Comparison of ENCODE assay signal across 25 cellular contexts in the genomic region with DNA sequence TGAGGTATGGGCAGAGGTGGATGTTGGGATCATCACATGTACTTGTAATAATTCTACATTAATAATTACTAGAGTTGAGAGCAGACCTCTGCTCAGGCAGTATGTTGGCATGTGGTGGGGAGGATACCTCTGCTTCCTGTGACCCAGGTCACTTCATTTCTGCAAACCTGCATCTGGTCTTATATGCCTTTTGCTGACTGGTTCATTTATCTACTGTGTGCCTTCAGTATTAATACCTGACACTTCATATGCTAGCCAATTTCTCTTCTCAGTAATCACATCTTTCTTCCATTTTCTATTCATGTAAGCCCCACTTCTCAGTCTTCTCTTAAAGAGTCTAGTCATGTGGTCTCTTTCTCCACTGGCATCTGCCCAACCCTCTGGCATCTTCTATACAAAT. TPM values are rescaled to one million over a fixed set of nuclear protein-coding genes. Genes with fewer than 3 reads are reported as not detected.
DNase-seq lines count a peak whose midpoint lies in the region; ATAC-seq, FAIRE-seq and TF ChIP-seq lines count a peak whose summit lies in the region.
"Had no signal": no experiment of that assay in that cellular context is flagged by ENCODE, and none has a peak within 500 bp of the region (broad histone marks: within the 10 kb centered on the region; RNA-seq: fewer than 3 reads in every experiment).

No MANE protein-coding gene starts in this region.

- FAIRE-seq in HepG2 (lab: Jason Lieb, UNC) (no peak), K562 (lab: Jason Lieb, UNC) (no peak)
- FAIRE-seq: GM12878, GM12892, GM19239 had no signal

- TF ChIP-seq RAD21 in HepG2 (CRISPR knock-in tag; IDR thresholded peaks at IDR 0.05) (no peak), K562 (CRISPR knock-in tag; conservative IDR thresholded peaks at IDR 0.05 in 1 of 2, IDR thresholded peaks at IDR 0.05 in 1 of 2) (no peak)

- POLR2A ChIA-PET in HepG2 (lab: Yijun Ruan, JAX): no interaction called here
- POLR2A ChIA-PET in K562 (lab: Yijun Ruan, JAX): interaction anchor here (0.6 kb wide), 1 partner anchor 548 kb away, joined by 4 read pairs; no protein-coding TSS in a partner anchor

- intact Hi-C loops in HepG2 (cut with micrococcal nuclease; ENCODE audit: unreplicated experiment): no loop called here
- intact Hi-C loops in right lobe of liver (cut with DNase I): no loop called here
- intact Hi-C loops in K562 (cut with micrococcal nuclease): no loop called here

- TF ChIP-seq POLR2A in HepG2 (IDR thresholded peaks at IDR 0.05; ENCODE audit: insufficient read depth in 1 of 2, low read depth in 2 of 2, low read length in 2 of 2): no peak
- TF ChIP-seq POLR2A in right lobe of liver (IDR thresholded peaks at IDR 0.05): no peak
- TF ChIP-seq POLR2A in K562 (conservative IDR thresholded peaks at IDR 0.05): no peak

- H2AFZ ChIP-seq in HepG2 (ENCODE audit: low read length) (no peak overlapping the region), K562 (ENCODE audit: low read depth, low read length) (no peak overlapping the region)

- H3K4me3 ChIP-seq in HepG2 (replicated peaks in 1 of 3; ENCODE audit: insufficient read depth in 1 of 3, low read depth in 2 of 3, low read length in 3 of 3) (no peak overlapping the region), right lobe of liver (no peak overlapping the region), K562 (no peak overlapping the region), foreskin fibroblast (ENCODE audit: low read depth in 1 of 2, low read length in 2 of 2) (no peak overlapping the region)
- H3K4me3 ChIP-seq: BLaER1, GM12878 had no signal

- no TSS peak for BruUV-seq in HepG2 (replicated peaks; lab: Mats Ljungman, UMichigan)
- no TSS peak for BruUV-seq in K562 (replicated peaks; lab: Mats Ljungman, UMichigan)

- peaks cover 1 to 18% of the 10 kb centered on the region in 2 experiments; a peak in 3 of 5 replicates for H3K27me3 ChIP-seq in HepG2 (ENCODE audit: control insufficient read depth in 1 of 2, insufficient read depth in 2 of 2, low read length in 2 of 2)
- H3K27me3 ChIP-seq in right lobe of liver: no peaks in the 10 kb centered on the region
- peaks cover 13 to 26% of the 10 kb centered on the region in 2 experiments for H3K27me3 ChIP-seq in K562 (ENCODE audit: control insufficient read depth in 2 of 2, insufficient read depth in 2 of 2, low read length in 2 of 2)
- H3K27me3 ChIP-seq: BE2C, BLaER1 had no signal

- H3K79me2 ChIP-seq in HepG2 (ENCODE audit: insufficient read depth, low read length) (no peaks in the 10 kb centered on the region), K562 (ENCODE audit: control insufficient read depth, insufficient read depth, low read length) (no peaks in the 10 kb centered on the region)

- CTCF ChIA-PET in HepG2 (lab: Yijun Ruan, JAX; ENCODE audit: low intra/inter-chr PET ratio, low total read pairs): no interaction called here
- CTCF ChIA-PET in K562 (lab: Yijun Ruan, JAX; ENCODE audit: low intra/inter-chr PET ratio): no interaction called here

- no peaks in the 10 kb centered on the region for H3K9me1 ChIP-seq in K562 (ENCODE audit: control insufficient read depth, insufficient read depth, low read length)

- H3K36me3 ChIP-seq in HepG2 (replicated peaks in 1 of 2; ENCODE audit: control insufficient read depth in 1 of 2, insufficient read depth in 2 of 2, low read length in 2 of 2) (no peaks in the 10 kb centered on the region), right lobe of liver (no peaks in the 10 kb centered on the region), K562 (ENCODE audit: control insufficient read depth, insufficient read depth, low read length) (no peaks in the 10 kb centered on the region)
- H3K36me3 ChIP-seq: BE2C, BLaER1 had no signal

- TF ChIP-seq CTCF in HepG2 (CRISPR knock-in tag; IDR thresholded peaks at IDR 0.05) (no peak), right lobe of liver (IDR thresholded peaks at IDR 0.05) (no peak), K562 (IDR thresholded peaks at IDR 0.05 in 2 of 3, conservative IDR thresholded peaks at IDR 0.05 in 1 of 3; ENCODE audit: insufficient read depth in 2 of 3, low read depth in 1 of 3, low read length in 3 of 3) (no peak), foreskin fibroblast (IDR thresholded peaks at IDR 0.05; ENCODE audit: low read depth, low read length) (no peak)

- no peak for ATAC-seq in HepG2
- ATAC-seq in right lobe of liver: no peak
- no peak for ATAC-seq in K562
- ATAC-seq: GM12878 had no signal

- no peaks in the 10 kb centered on the region for H3K4me1 ChIP-seq in HepG2 (ENCODE audit: insufficient read depth, low read length)
- no peaks in the 10 kb centered on the region for H3K4me1 ChIP-seq in right lobe of liver
- H3K4me1 ChIP-seq in K562 (replicated peaks in 1 of 2; ENCODE audit: control insufficient read depth in 2 of 2, insufficient read depth in 2 of 2, low read length in 2 of 2): no peaks in the 10 kb centered on the region
- H3K4me1 ChIP-seq: BE2C, BLaER1 had no signal

- TF ChIP-seq EP300 in HepG2 (IDR thresholded peaks at IDR 0.05; ENCODE audit: low read depth in 2 of 2, low read length in 2 of 2) (no peak), HepG2 (CRISPR knock-in tag; IDR thresholded peaks at IDR 0.05; ENCODE audit: borderline replicate concordance) (no peak), K562 (IDR thresholded peaks at IDR 0.05; ENCODE audit: low read length) (no peak)

- in situ Hi-C loops in HepG2 (cut with HindIII; ENCODE audit: extremely low pct_ligation_motif_present, low pct_unique_long_range_greater_than_20kb): no loop called here
- in situ Hi-C loops in K562 (cut with MboI): no loop called here

- H3K9ac ChIP-seq in HepG2 (ENCODE audit: insufficient read depth, low read depth, low read length): no peak overlapping the region
- no peak overlapping the region for H3K9ac ChIP-seq in K562 (ENCODE audit: insufficient read depth in 1 of 2, low read depth in 2 of 2, low read length in 2 of 2)
- H3K9ac ChIP-seq: BLaER1 had no signal

- H3K27ac ChIP-seq in HepG2 (ENCODE audit: extremely low read length, insufficient read depth, low read length) (no peak overlapping the region), right lobe of liver (no peak overlapping the region), K562 (ENCODE audit: extremely low read depth, low read depth, low read length) (no peak overlapping the region)
- H3K27ac ChIP-seq: 22Rv1, BLaER1 had no signal

- DNase-seq in HepG2 (ENCODE audit: low spot score) (no peak), right lobe of liver (no peak), K562 (ENCODE audit: extremely low read depth in 1 of 4, low spot score in 3 of 4) (no peak), foreskin fibroblast (no peak), SIG-M5 treated with dmso at 0.1 percent for 504 hours (lab: John Stamatoyannopoulos, UW; ENCODE audit: unreplicated experiment) (no peak)
- DNase-seq: ACHN; BE2C; C1 segment of cervical spinal cord; CD4-positive, alpha-beta memory T cell; CD4-positive, CD25-positive, alpha-beta regulatory T cell; CD8-positive, alpha-beta memory T cell; COR-L47; DMS 273 treated with DMSO at 0.1 percent for 48 hours; DMS153; DMS53; DMS79; DND-41; EL; GDM1 had no signal

- H4K20me1 ChIP-seq in HepG2 (ENCODE audit: insufficient read depth, low read length) (no peaks in the 10 kb centered on the region), K562 (replicated peaks; ENCODE audit: control insufficient read depth, insufficient read depth, low read length) (no peaks in the 10 kb centered on the region)
- H4K20me1 ChIP-seq: BLaER1 had no signal

- H3K4me2 ChIP-seq in HepG2 (ENCODE audit: low read depth, low read length) (no peak overlapping the region), K562 (ENCODE audit: insufficient read depth, low read length) (no peak overlapping the region)
- H3K4me2 ChIP-seq: BLaER1 had no signal

- H3K9me3 ChIP-seq in HepG2 (ENCODE audit: low read length) (no peaks in the 10 kb centered on the region), right lobe of liver (no peaks in the 10 kb centered on the region), K562 (replicated peaks; ENCODE audit: control insufficient read depth, insufficient read depth, low read depth, low read length) (no peaks in the 10 kb centered on the region)
- H3K9me3 ChIP-seq: BE2C had no signal

RNA-seq across cellular contexts. Expression of a gene that starts 41.1 kb away (rescaled TPM):
- total RNA-seq in HepG2 (2016; rRNA removed; fragmentation: Illumina TruSeq; extraction: Trizol) (0.15 TPM in 1 of 2 replicates, not detected in the other), right lobe of liver (not detected), K562 (2014; rRNA removed) (0.86 and 1.7 TPM in 2 replicates), K562 (2014; rRNA removed; fragmentation: Illumina TruSeq; extraction: Trizol) (0.15 and 0.29 TPM in 2 replicates), K562 (2015; rRNA removed; fragmentation: Illumina TruSeq; extraction: Trizol) (0.51 and 0.64 TPM in 2 replicates), K562 (2021) (3.6 and 4.3 TPM in 2 replicates)
- 0.09 TPM in 1 of 2 replicates, not detected in the other for total RNA-seq in HepG2 (2016; cell fraction: cytosol; rRNA removed; fragmentation: Illumina TruSeq; extraction: Trizol; ENCODE audit: low read depth)
- total RNA-seq in HepG2 (2016; cell fraction: insoluble cytoplasmic fraction; rRNA removed; fragmentation: Illumina TruSeq; extraction: Trizol): 0.09 TPM in 1 of 2 replicates, not detected in the other
- total RNA-seq in HepG2 (2016; cell fraction: membrane; rRNA removed; fragmentation: Illumina TruSeq; extraction: Trizol): 0.06 and 0.17 TPM in 2 replicates
- not detected in 2 replicates for total RNA-seq in HepG2 (2016; cell fraction: nucleus; rRNA removed; fragmentation: Illumina TruSeq; extraction: Trizol)
- polyA plus RNA-seq in HepG2 (2011; rRNA removed) (0.07 TPM in 2 replicates), K562 (2011; rRNA removed) (0.14 and 0.31 TPM in 2 replicates), K562 (2014; fragmentation: Illumina TruSeq; extraction: Trizol) (1.4 and 2.0 TPM in 2 replicates), K562 (2014; fragmentation: Nextera tagmentation; extraction: Ambion mirVana) (1 to 10 TPM in 1 of 2 experiments, under 1 TPM in 1; 0.49 to 2.1 TPM), K562 (2014; rRNA removed) (2.0 and 2.9 TPM in 2 replicates)
- 0.04 and 0.05 TPM in 2 replicates for polyA plus RNA-seq in HepG2 (2011; cell fraction: cytosol; rRNA removed)
- 0.29 and 0.59 TPM in 2 replicates for polyA plus RNA-seq in HepG2 (2011; cell fraction: nucleus; rRNA removed)
- polyA plus RNA-seq in HepG2 (2012): 0.17 and 0.25 TPM in 2 replicates
- 0.07 and 0.12 TPM in 2 replicates for polyA plus RNA-seq in HepG2 (2016; cell fraction: cytosol; fragmentation: Illumina TruSeq; extraction: Trizol; ENCODE audit: low read depth)
- 0.25 and 0.37 TPM in 2 replicates for polyA plus RNA-seq in HepG2 (2016; cell fraction: insoluble cytoplasmic fraction; fragmentation: Illumina TruSeq; extraction: Trizol; ENCODE audit: low read depth)
- 0.21 and 0.24 TPM in 2 replicates for polyA plus RNA-seq in HepG2 (2016; cell fraction: membrane; fragmentation: Illumina TruSeq; extraction: Trizol; ENCODE audit: low read depth)
- polyA plus RNA-seq in HepG2 (2016; cell fraction: nucleus; fragmentation: Illumina TruSeq; extraction: Trizol; ENCODE audit: insufficient read depth, low read depth): 0.36 and 0.59 TPM in 2 replicates
- polyA minus RNA-seq in HepG2 (2011; rRNA and poly(A)+ RNA removed; ENCODE audit: low replicate concordance): 0.07 and 0.10 TPM in 2 replicates
- 0.20 and 0.44 TPM in 2 replicates for polyA minus RNA-seq in HepG2 (2011; cell fraction: cytosol; rRNA and poly(A)+ RNA removed)
- polyA minus RNA-seq in HepG2 (2011; cell fraction: nucleus; rRNA and poly(A)+ RNA removed): not detected in 2 replicates
- 0.76 and 1.6 TPM in 2 replicates for total RNA-seq in K562 (2011; cell fraction: chromatin; rRNA removed; ENCODE audit: low replicate concordance)
- total RNA-seq in K562 (2011; cell fraction: nucleolus; rRNA removed): 1.2 and 1.5 TPM in 2 replicates
- 1.8 and 2.1 TPM in 2 replicates for total RNA-seq in K562 (2011; cell fraction: nucleoplasm; rRNA removed)
- 0.13 and 0.67 TPM in 2 replicates for polyA plus RNA-seq in K562 (2011; cell fraction: cytosol; rRNA removed)
- 0.83 and 1.8 TPM in 2 replicates for polyA plus RNA-seq in K562 (2011; cell fraction: nucleus; rRNA removed)
- 2.1 and 9.9 TPM in 2 replicates for polyA plus RNA-seq in K562 (2012)
- polyA minus RNA-seq in K562 (2011; rRNA and poly(A)+ RNA removed): not detected in 2 replicates
- polyA minus RNA-seq in K562 (2011; cell fraction: cytosol; rRNA and poly(A)+ RNA removed): 0.48 and 1.0 TPM in 2 replicates
- polyA minus RNA-seq in K562 (2011; cell fraction: nucleus; rRNA and poly(A)+ RNA removed): 0.44 and 0.54 TPM in 2 replicates
- total RNA-seq: CD4-positive, alpha-beta memory T cell; GM12878 had no signal
- polyA plus RNA-seq: CD14-positive monocyte; CD4-positive, alpha-beta memory T cell; CD4-positive, CD25-positive, alpha-beta regulatory T cell; CD8-positive, alpha-beta memory T cell had no signal

RNA-seq across cellular contexts. Expression of a gene that starts 58.5 kb away (rescaled TPM):
- total RNA-seq in HepG2 (2016; rRNA removed; fragmentation: Illumina TruSeq; extraction: Trizol) (0.18 TPM in 1 of 2 replicates, not detected in the other), right lobe of liver (not detected), K562 (2014; rRNA removed) (9.6 and 11.1 TPM in 2 replicates), K562 (2014; rRNA removed; fragmentation: Illumina TruSeq; extraction: Trizol) (5.4 and 6.3 TPM in 2 replicates), K562 (2015; rRNA removed; fragmentation: Illumina TruSeq; extraction: Trizol) (9.8 and 9.9 TPM in 2 replicates), K562 (2021) (16.1 and 19.0 TPM in 2 replicates)
- total RNA-seq in HepG2 (2016; cell fraction: cytosol; rRNA removed; fragmentation: Illumina TruSeq; extraction: Trizol; ENCODE audit: low read depth): not detected in 2 replicates
- total RNA-seq in HepG2 (2016; cell fraction: insoluble cytoplasmic fraction; rRNA removed; fragmentation: Illumina TruSeq; extraction: Trizol): 0.13 and 0.52 TPM in 2 replicates
- total RNA-seq in HepG2 (2016; cell fraction: membrane; rRNA removed; fragmentation: Illumina TruSeq; extraction: Trizol): 0.09 TPM in 1 of 2 replicates, not detected in the other
- 0.25 and 0.37 TPM in 2 replicates for total RNA-seq in HepG2 (2016; cell fraction: nucleus; rRNA removed; fragmentation: Illumina TruSeq; extraction: Trizol)
- polyA plus RNA-seq in HepG2 (2011; rRNA removed) (0.69 and 0.86 TPM in 2 replicates), K562 (2011; rRNA removed) (8.0 and 13.5 TPM in 2 replicates), K562 (2014; fragmentation: Illumina TruSeq; extraction: Trizol) (13.6 and 15.6 TPM in 2 replicates), K562 (2014; fragmentation: Nextera tagmentation; extraction: Ambion mirVana) (1 to 10 TPM; 1.9 to 2.0 TPM), K562 (2014; rRNA removed) (26.2 and 26.5 TPM in 2 replicates)
- polyA plus RNA-seq in HepG2 (2011; cell fraction: cytosol; rRNA removed): 0.40 and 0.47 TPM in 2 replicates
- polyA plus RNA-seq in HepG2 (2011; cell fraction: nucleus; rRNA removed): 3.0 and 3.7 TPM in 2 replicates
- 0.32 and 0.51 TPM in 2 replicates for polyA plus RNA-seq in HepG2 (2012)
- 0.19 TPM in 1 of 2 replicates, not detected in the other for polyA plus RNA-seq in HepG2 (2016; cell fraction: cytosol; fragmentation: Illumina TruSeq; extraction: Trizol; ENCODE audit: low read depth)
- 0.27 and 0.41 TPM in 2 replicates for polyA plus RNA-seq in HepG2 (2016; cell fraction: insoluble cytoplasmic fraction; fragmentation: Illumina TruSeq; extraction: Trizol; ENCODE audit: low read depth)
- polyA plus RNA-seq in HepG2 (2016; cell fraction: membrane; fragmentation: Illumina TruSeq; extraction: Trizol; ENCODE audit: low read depth): 0.09 and 0.16 TPM in 2 replicates
- polyA plus RNA-seq in HepG2 (2016; cell fraction: nucleus; fragmentation: Illumina TruSeq; extraction: Trizol; ENCODE audit: insufficient read depth, low read depth): 0.94 TPM in 1 of 2 replicates, not detected in the other
- 0.89 and 1.8 TPM in 2 replicates for polyA minus RNA-seq in HepG2 (2011; rRNA and poly(A)+ RNA removed; ENCODE audit: low replicate concordance)
- polyA minus RNA-seq in HepG2 (2011; cell fraction: cytosol; rRNA and poly(A)+ RNA removed): 0.40 and 1.1 TPM in 2 replicates
- 1.8 and 2.2 TPM in 2 replicates for polyA minus RNA-seq in HepG2 (2011; cell fraction: nucleus; rRNA and poly(A)+ RNA removed)
- 20.0 and 37.1 TPM in 2 replicates for total RNA-seq in K562 (2011; cell fraction: chromatin; rRNA removed; ENCODE audit: low replicate concordance)
- 24.7 and 25.5 TPM in 2 replicates for total RNA-seq in K562 (2011; cell fraction: nucleolus; rRNA removed)
- total RNA-seq in K562 (2011; cell fraction: nucleoplasm; rRNA removed): 16.4 and 21.0 TPM in 2 replicates
- 12.3 and 14.0 TPM in 2 replicates for polyA plus RNA-seq in K562 (2011; cell fraction: cytosol; rRNA removed)
- 69.1 and 75.6 TPM in 2 replicates for polyA plus RNA-seq in K562 (2011; cell fraction: nucleus; rRNA removed)
- 12.3 and 39.4 TPM in 2 replicates for polyA plus RNA-seq in K562 (2012)
- 2.3 and 4.3 TPM in 2 replicates for polyA minus RNA-seq in K562 (2011; rRNA and poly(A)+ RNA removed)
- polyA minus RNA-seq in K562 (2011; cell fraction: cytosol; rRNA and poly(A)+ RNA removed): 4.1 and 9.0 TPM in 2 replicates
- polyA minus RNA-seq in K562 (2011; cell fraction: nucleus; rRNA and poly(A)+ RNA removed): 13.7 and 28.1 TPM in 2 replicates
- total RNA-seq: CD4-positive, alpha-beta memory T cell; CD4-positive, CD25-positive, alpha-beta regulatory T cell; CD8-positive, alpha-beta memory T cell; GM12878 had no signal
- polyA plus RNA-seq: CD14-positive monocyte; CD4-positive, alpha-beta memory T cell; CD4-positive, CD25-positive, alpha-beta regulatory T cell; CD8-positive, alpha-beta memory T cell had no signal
